Comparison of ENCODE assay signal across 9 cellular contexts in the genomic region with DNA sequence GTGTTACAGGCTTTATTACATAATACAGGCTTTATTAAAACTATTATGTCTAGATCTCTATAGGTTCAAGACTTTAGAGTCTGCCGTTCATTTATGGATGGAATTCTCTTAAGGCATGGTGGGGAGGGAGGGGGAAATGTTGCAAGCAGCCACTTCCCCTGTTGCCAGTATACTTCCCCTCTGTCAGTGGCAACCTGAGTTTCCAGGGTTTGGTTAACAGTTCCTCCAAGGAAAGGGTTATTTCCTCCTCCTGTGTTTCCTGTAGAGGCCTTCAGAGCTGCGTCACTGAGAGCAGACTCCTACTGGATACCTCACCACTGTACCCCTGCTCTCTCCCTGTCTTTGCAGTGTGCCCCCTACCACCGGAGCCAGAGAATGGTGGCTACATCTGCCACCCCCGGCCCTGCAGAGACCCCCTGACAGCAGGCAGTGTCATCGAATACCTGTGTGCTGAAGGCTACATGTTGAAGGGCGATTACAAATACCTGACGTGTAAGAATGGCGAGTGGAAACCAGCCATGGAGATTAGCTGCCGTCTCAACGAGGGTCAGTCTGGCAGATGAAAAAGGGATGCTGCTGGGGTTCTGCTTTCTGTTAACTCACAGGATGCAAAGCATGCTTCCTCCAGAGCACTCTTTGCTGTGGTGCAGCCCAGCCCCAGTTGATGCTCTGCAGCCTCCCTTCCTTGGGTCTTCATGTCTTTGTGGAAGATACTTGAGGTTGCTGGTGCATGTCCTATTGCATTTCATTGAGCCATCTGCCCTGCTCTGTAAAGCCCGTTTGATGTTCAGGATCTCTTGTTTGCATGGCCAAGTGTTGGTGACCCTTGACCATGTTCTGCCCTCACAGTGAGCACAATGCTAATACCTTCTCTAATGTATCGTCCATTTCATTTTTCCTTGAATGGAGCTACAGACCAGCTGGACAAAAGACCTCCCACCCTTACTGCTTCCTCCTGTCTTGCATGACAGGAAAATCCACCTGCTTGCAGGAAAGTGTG.
A peak's percentile ranks its signal among the peaks of the same experiment; 100 is the strongest.
DNase-seq lines count a peak whose midpoint lies in the region; ATAC-seq and TF ChIP-seq lines count a peak whose summit lies in the region.
"Had no signal": no experiment of that assay in that cellular context is flagged by ENCODE, and none has a peak within 500 bp of the region (broad histone marks: within the 10 kb centered on the region; RNA-seq: fewer than 3 reads in every experiment).

No MANE protein-coding gene starts in this region.

- H3K4me1 Mint-ChIP-seq in brain (peaks cover 63% of the 10 kb centered on the region), neural crest cell (peaks cover 37% of the 10 kb centered on the region)

- H3K36me3 Mint-ChIP-seq in brain (peaks cover 24% of the 10 kb centered on the region), neural crest cell (ENCODE audit: low read depth) (no peaks in the 10 kb centered on the region)

- H3K4me3 Mint-ChIP-seq in brain: no peak overlapping the region
- no peak overlapping the region for H3K4me3 Mint-ChIP-seq in neural crest cell

- H3K9me3 Mint-ChIP-seq in brain (no peaks in the 10 kb centered on the region), neural crest cell (no peaks in the 10 kb centered on the region)

- in situ Hi-C loops in G401 (cut with HindIII; ENCODE audit: low sequenced_read_pairs): no loop called here

- DNase-seq in G401 (ENCODE audit: low spot score) (peak; percentile 32), NB4 (ENCODE audit: low read depth) (peak; percentile 72), neural crest cell (ENCODE audit: low read depth, low spot score) (no peak), NCI-H774 (lab: John Stamatoyannopoulos, UW) (no peak)
- DNase-seq: IMR-90 had no signal

- peak overlapping the region in 3 of 5 experiments; percentile 26 to 83 (median 69) for H3K27ac Mint-ChIP-seq in brain
- H3K27ac Mint-ChIP-seq in neural crest cell (ENCODE audit: unreplicated experiment): peak overlapping the region; percentile 83

- TF ChIP-seq CTCF in NB4 (IDR thresholded peaks at IDR 0.05; ENCODE audit: low read depth, low read length): no peak
- TF ChIP-seq CTCF in brain (conservative IDR thresholded peaks at IDR 0.05): no peak
- TF ChIP-seq CTCF in neural crest cell (conservative IDR thresholded peaks at IDR 0.05): no peak

- no peak for TF ChIP-seq POLR2A in NB4 (IDR thresholded peaks at IDR 0.05; ENCODE audit: extremely low read depth, insufficient read length)

- ATAC-seq in HG02938 (IDR thresholded peaks at IDR 0.05; ENCODE audit: unreplicated experiment): no peak
- no peak for ATAC-seq in HG02623 (IDR thresholded peaks at IDR 0.05; ENCODE audit: unreplicated experiment)
- no peak for ATAC-seq in GM18861 (IDR thresholded peaks at IDR 0.05; ENCODE audit: unreplicated experiment)

- H3K4me3 ChIP-seq in NB4 (ENCODE audit: low read depth, low read length): no peak overlapping the region

- H3K27me3 Mint-ChIP-seq in brain (peaks cover 4% of the 10 kb centered on the region), neural crest cell (ENCODE audit: low read depth) (no peaks in the 10 kb centered on the region)

Comparison
In these comparisons a context has a peak if more than half of its experiments do, and no peak if none do; other contexts are left out.
1. DNase-seq: peak in G401 (single experiment) and NB4 (single experiment); none in neural crest cell (single experiment) and NCI-H774 (single experiment).